Comparison of ENCODE assay signal across 13 cellular contexts in genomic region chr1:3093928-3094626, GRCh38. TPM values are rescaled to one million over a fixed set of nuclear protein-coding genes. Genes with fewer than 3 reads are reported as not detected.
DNase-seq lines count a peak whose midpoint lies in the region; ATAC-seq, FAIRE-seq and TF ChIP-seq lines count a peak whose summit lies in the region.
"Had no signal": no experiment of that assay in that cellular context is flagged by ENCODE, and none has a peak within 500 bp of the region (broad histone marks: within the 10 kb centered on the region; RNA-seq: fewer than 3 reads in every experiment).

No MANE protein-coding gene starts in this region.

- DNase-seq in CMK (ENCODE audit: low read depth), result peak; percentile 17
- DNase-seq in MV-4-11 (lab: John Stamatoyannopoulos, UW), result peak; percentile 31
- DNase-seq in H1 (ENCODE audit: low read depth in 1 of 2, low spot score in 2 of 2), result no peak
- DNase-seq in psoas muscle, result no peak
- no peak for DNase-seq in LoVo (ENCODE audit: low spot score)
- no peak for DNase-seq in midbrain (lab: John Stamatoyannopoulos, UW)
- DNase-seq: DMS 273 treated with DMSO at 0.1 percent for 48 hours, Kasumi-1, NCI-H1436 treated with DMSO at 0.1 percent for 48 hours, NCI-H446, SHP77 treated with DMSO at 0.1 percent for 48 hours had no signal

- H3K4me3 ChIP-seq in H1 (ENCODE audit: extremely low read depth in 1 of 4, insufficient read depth in 2 of 4, low read depth in 3 of 4, low read length in 4 of 4) (no peak overlapping the region), psoas muscle (no peak overlapping the region)
- H3K4me3 ChIP-seq: HAP-1 had no signal

- H3K27ac ChIP-seq in H1 (ENCODE audit: low read depth, low read length), result no peak overlapping the region
- H3K27ac ChIP-seq in psoas muscle, result no peak overlapping the region

- H2BK5ac ChIP-seq in H1 (ENCODE audit: low read depth, low read length), result no peak overlapping the region

- TF ChIP-seq POLR2A in H1 (IDR thresholded peaks at IDR 0.05; ENCODE audit: control extremely low read depth in 1 of 2, low read depth in 2 of 2, low read length in 2 of 2), result no peak

- H3K18ac ChIP-seq in H1 (ENCODE audit: extremely low read depth, low read length), result no peak overlapping the region

- no peak overlapping the region for H2BK20ac ChIP-seq in H1 (ENCODE audit: low read length)

- no peak for TF ChIP-seq RAD21 in H1 (IDR thresholded peaks at IDR 0.05 in 1 of 2, conservative IDR thresholded peaks at IDR 0.05 in 1 of 2; ENCODE audit: low read depth in 2 of 2, low read length in 2 of 2)

- POLR2A ChIA-PET in H1 (lab: Charles Lee; ENCODE audit: partially characterized antibody), result no interaction called here

- no peak overlapping the region for H2BK12ac ChIP-seq in H1 (ENCODE audit: low read depth, low read length)

- H3K4me1 ChIP-seq in H1 (replicated peaks in 1 of 4; ENCODE audit: control insufficient read depth in 3 of 4, insufficient read depth in 4 of 4, low read length in 3 of 4) (no peaks in the 10 kb centered on the region; a peak in 1 of 7 replicates), psoas muscle (no peaks in the 10 kb centered on the region)
- H3K4me1 ChIP-seq: HAP-1 had no signal

- H3K27me3 ChIP-seq in H1 (replicated peaks in 1 of 4; ENCODE audit: control insufficient read depth in 3 of 4, extremely low read depth in 1 of 4, insufficient read depth in 3 of 4, low read length in 3 of 4) (no peaks in the 10 kb centered on the region; a peak in 1 of 7 replicates), psoas muscle (ENCODE audit: insufficient read depth in 3 of 3, low read length in 2 of 3) (peaks cover 0 to 7% (median 0%) of the 10 kb centered on the region in 3 donors)

- no peak overlapping the region for H2AFZ ChIP-seq in H1 (ENCODE audit: low read length)

- 94% methylated on average over 16 of the region's 26 CpGs; no CpG with 5 or more reads in 1 of the 2 experiments for WGBS in H1 (ENCODE audit: extremely low coverage in 1 of 2, insufficient coverage in 1 of 2, insufficient read length in 1 of 2, insufficient replicate concordance in 2 of 2, low coverage in 1 of 2, low lambda C conversion rate in 2 of 2, missing lambda C conversion rate in 1 of 2), 2 experiments
- 31 to 46% (median 39%) methylated on average over 22 to 26 of the region's 26 CpGs for WGBS in psoas muscle, 3 donors

- H3K14ac ChIP-seq in H1 (ENCODE audit: insufficient read length), result no peak overlapping the region

- CTCF ChIA-PET in H1 (lab: Charles Lee; ENCODE audit: partially characterized antibody), result interaction anchor here (0.6 kb wide), 1 partner anchor 70 kb away, joined by 3 read pairs; no protein-coding TSS in a partner anchor

- no peak for TF ChIP-seq CTCF in H1 (IDR thresholded peaks at IDR 0.05; ENCODE audit: control extremely low read depth in 1 of 3, insufficient read depth in 1 of 3, low read depth in 1 of 3, low read length in 3 of 3)
- TF ChIP-seq CTCF in psoas muscle (IDR thresholded peaks at IDR 0.05), result no peak

- H3K23ac ChIP-seq in H1 (ENCODE audit: insufficient read length), result no peak overlapping the region

- no peak overlapping the region for H2BK15ac ChIP-seq in H1 (ENCODE audit: low read length)

- H4K91ac ChIP-seq in H1 (replicated peaks; ENCODE audit: insufficient read length, low read length), result no peak overlapping the region

- no peak overlapping the region for H3K9ac ChIP-seq in H1 (replicated peaks in 1 of 4; ENCODE audit: extremely low read depth in 1 of 4, low read depth in 3 of 4, low read length in 3 of 4)

- H4K20me1 ChIP-seq in H1 (replicated peaks in 1 of 2; ENCODE audit: control insufficient read depth in 1 of 2, insufficient read depth in 2 of 2, low read length in 2 of 2), result no peaks in the 10 kb centered on the region

- ATAC-seq in psoas muscle, result peak; percentile 40 to 68 (median 48)
- ATAC-seq in HG02973 (IDR thresholded peaks at IDR 0.05; ENCODE audit: unreplicated experiment), result no peak

- H3K56ac ChIP-seq in H1 (replicated peaks; ENCODE audit: insufficient read length, low read depth, low read length), result no peak overlapping the region

- no peak overlapping the region for H2AK5ac ChIP-seq in H1 (ENCODE audit: low read depth, low read length)

- H4K5ac ChIP-seq in H1 (ENCODE audit: insufficient read length, low read depth, low read length), result no peak overlapping the region

- H3K9me3 ChIP-seq in H1 (ENCODE audit: insufficient read depth in 2 of 2, low read depth in 1 of 2, low read length in 1 of 2), result no peaks in the 10 kb centered on the region
- no peaks in the 10 kb centered on the region for H3K9me3 ChIP-seq in psoas muscle
- H3K9me3 ChIP-seq: HAP-1 had no signal

- H3K79me2 ChIP-seq in H1 (ENCODE audit: control insufficient read depth in 1 of 2, insufficient read depth in 2 of 2, low read length in 2 of 2), result no peaks in the 10 kb centered on the region

- no peaks in the 10 kb centered on the region for H3K23me2 ChIP-seq in H1 (ENCODE audit: low read depth, low read length)

- H3K4ac ChIP-seq in H1 (replicated peaks; ENCODE audit: insufficient read length, low read depth, low read length), result no peak overlapping the region

- no peaks in the 10 kb centered on the region for H3K79me1 ChIP-seq in H1 (ENCODE audit: low read depth, low read length)

- no peak for FAIRE-seq in H1 (lab: Jason Lieb, UNC)

- TF ChIP-seq EP300 in H1 (IDR thresholded peaks at IDR 0.05; ENCODE audit: borderline replicate concordance in 1 of 2, low read depth in 2 of 2, low read length in 2 of 2), result no peak

- intact Hi-C loops in psoas muscle (cut with DNase I), result no loop called here

- H4K8ac ChIP-seq in H1 (ENCODE audit: extremely low read depth, insufficient read depth, low read length), result 0 out of 2 replicates have a peak overlapping the region, but pooled peaks have one; percentile 14

- no peak overlapping the region for H3K4me2 ChIP-seq in H1 (ENCODE audit: insufficient read depth in 1 of 2, low read depth in 2 of 2, low read length in 2 of 2)

- no peaks in the 10 kb centered on the region for H3K36me3 ChIP-seq in H1 (ENCODE audit: control insufficient read depth in 2 of 4, insufficient read depth in 4 of 4, low read length in 3 of 4)
- H3K36me3 ChIP-seq in psoas muscle (ENCODE audit: insufficient read depth in 1 of 2, low read depth in 1 of 2), result no peaks in the 10 kb centered on the region
- H3K36me3 ChIP-seq: HAP-1 had no signal

- no peak overlapping the region for H2BK120ac ChIP-seq in H1 (replicated peaks; ENCODE audit: low read depth, low read length)

TF ChIP-seq in H1, 55 proteins besides CTCF, POLR2A, EP300 and RAD21:
- TF ChIP-seq E2F6 (IDR thresholded peaks at IDR 0.05) (no peak), HDAC2 (IDR thresholded peaks at IDR 0.05; ENCODE audit: borderline replicate concordance in 1 of 2, low read depth in 2 of 2, low read length in 2 of 2) (no peak), POLR2AphosphoS5 (IDR thresholded peaks at IDR 0.05; ENCODE audit: low read depth, low read length) (no peak), ATF3 (IDR thresholded peaks at IDR 0.05; ENCODE audit: insufficient read depth, low read depth, low read length) (no peak)
- TF ChIP-seq, protein P1, sequence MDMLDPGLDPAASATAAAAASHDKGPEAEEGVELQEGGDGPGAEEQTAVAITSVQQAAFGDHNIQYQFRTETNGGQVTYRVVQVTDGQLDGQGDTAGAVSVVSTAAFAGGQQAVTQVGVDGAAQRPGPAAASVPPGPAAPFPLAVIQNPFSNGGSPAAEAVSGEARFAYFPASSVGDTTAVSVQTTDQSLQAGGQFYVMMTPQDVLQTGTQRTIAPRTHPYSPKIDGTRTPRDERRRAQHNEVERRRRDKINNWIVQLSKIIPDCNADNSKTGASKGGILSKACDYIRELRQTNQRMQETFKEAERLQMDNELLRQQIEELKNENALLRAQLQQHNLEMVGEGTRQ (IDR thresholded peaks at IDR 0.05; ENCODE audit: low read length), result no peak

RNA-seq across cellular contexts. Expression of gene PRDM16, which starts 25.1 kb away (rescaled TPM):
- total RNA-seq in H1 (2021; fragmentation: NEBNext Ultra II Directional; extraction: Animal tissue kit (Norgen Biotek cat#: 25700)), result 0.43 and 0.46 TPM in 2 replicates
- 0.38 and 0.39 TPM in 2 replicates for polyA plus RNA-seq in H1 (2011; rRNA removed)
- 0.54 TPM for polyA plus RNA-seq in H1 (2011; cell fraction: cytosol; rRNA removed)
- polyA plus RNA-seq in H1 (2011; cell fraction: nucleus; rRNA removed), result 1.1 TPM
- polyA plus RNA-seq in H1 (2012, experiment 1 of 2), result 0.25 to 0.69 TPM (median 0.53 TPM) in 4 replicates
- polyA plus RNA-seq in H1 (2012, experiment 2 of 2), result 0.14 TPM
- 0.18 TPM for polyA plus RNA-seq in H1 (2013, experiment 1 of 2)
- 0.26 TPM for polyA plus RNA-seq in H1 (2013, experiment 2 of 2)
- polyA minus RNA-seq in H1 (2011; rRNA and poly(A)+ RNA removed), result 0.13 and 0.24 TPM in 2 replicates
- polyA minus RNA-seq in H1 (2011; cell fraction: cytosol; rRNA and poly(A)+ RNA removed), result 0.15 TPM
- 1.2 TPM for polyA minus RNA-seq in H1 (2011; cell fraction: nucleus; rRNA and poly(A)+ RNA removed)
- total RNA-seq in psoas muscle, result 1 to 10 TPM in 1 of 4 donors, under 1 TPM in 3; 0.20 to 1.2 (median 0.50) TPM
- polyA plus RNA-seq in psoas muscle, result under 1 TPM; 0.04 to 0.31 (median 0.20) TPM

Comparison
In these comparisons a context has a peak if more than half of its experiments do, and no peak if none do; other contexts are left out.
1. DNase-seq: peak in CMK (single experiment) and MV-4-11 (single experiment); none in H1 (0 of 2), psoas muscle (0 of 2), LoVo (single experiment) and midbrain (single experiment).